8 cellular contexts compared by ENCODE assay signal in genomic region chr1:212665241-212666115, GRCh38.
DNase-seq lines count a peak whose midpoint lies in the region; ATAC-seq and TF ChIP-seq lines count a peak whose summit lies in the region.

No MANE protein-coding gene starts in this region.

- H3K9me3 ChIP-seq in BLaER1 treated with 17β-estradiol and CSF1 and Interleukin-3, amounts not matched to agents 10 nM and 100 nM (replicated peaks in 1 of 11), result no peaks in the 10 kb centered on the region
- no peaks in the 10 kb centered on the region for H3K9me3 ChIP-seq in mucosa of rectum (ENCODE audit: control insufficient read depth in 2 of 2, low read length in 2 of 2)

- peak; percentile 68 for DNase-seq in NOMO-1 treated with DMSO at 0.1 percent for 48 hours (lab: John Stamatoyannopoulos, UW; ENCODE audit: unreplicated experiment)
- DNase-seq in activated CD8-positive, alpha-beta memory T cell treated with anti-CD3 and anti-CD28 coated beads, Interleukin-2, amount 50 U/mL, for 4 hours, result peak; percentile 83
- DNase-seq in epithelial cell of esophagus (ENCODE audit: low read depth), result peak; percentile 81
- peak; percentile 47 to 58 for DNase-seq in stimulated activated CD8-positive, alpha-beta memory T cell treated with anti-CD3 and anti-CD28 coated beads, Interleukin-4, amount 100 ng/mL, for 1 hour (ENCODE audit: low read depth in 2 of 2, low spot score in 1 of 2)

- no peaks in the 10 kb centered on the region for H4K20me1 ChIP-seq in BLaER1 treated with 17β-estradiol and CSF1 and Interleukin-3, amounts not matched to agents 10 nM and 100 nM

- peak overlapping the region; percentile 57 to 88 (median 78) for H3K4me2 ChIP-seq in BLaER1 treated with 17β-estradiol and CSF1 and Interleukin-3, amounts not matched to agents 10 nM and 100 nM

- peak; percentile 84 for TF ChIP-seq CTCF in epithelial cell of esophagus (IDR thresholded peaks at IDR 0.05; ENCODE audit: insufficient read depth, low read depth, low read length, missing control alignments)

- no peaks in the 10 kb centered on the region for H3K27me3 ChIP-seq in BLaER1 treated with 17β-estradiol and CSF1 and Interleukin-3, amounts not matched to agents 10 nM and 100 nM
- peaks cover 2 to 4% of the 10 kb centered on the region in 2 donors for H3K27me3 ChIP-seq in mucosa of rectum (ENCODE audit: control insufficient read depth in 2 of 2, insufficient read depth in 2 of 2, low read length in 2 of 2)

- H3K27ac ChIP-seq in BLaER1 treated with 17β-estradiol and CSF1 and Interleukin-3, amounts not matched to agents 10 nM and 100 nM, result peak overlapping the region; percentile 43 to 84 (median 71); a peak in 20 of 22 replicates
- peak overlapping the region; percentile 16 to 63 for H3K27ac ChIP-seq in mucosa of rectum (ENCODE audit: low read depth in 2 of 2, low read length in 2 of 2)

- H3K4me3 ChIP-seq in BLaER1 treated with 17β-estradiol and CSF1 and Interleukin-3, amounts not matched to agents 10 nM and 100 nM, result peak overlapping the region; percentile 31 to 70 (median 54); a peak in 19 of 20 replicates
- peak overlapping the region; percentile 52 for H3K4me3 ChIP-seq in epithelial cell of esophagus (ENCODE audit: low read length)
- H3K4me3 ChIP-seq in mucosa of rectum (ENCODE audit: low read length in 2 of 2), result peak overlapping the region; percentile 64 to 75

- H3K36me3 ChIP-seq in BLaER1 treated with 17β-estradiol and CSF1 and Interleukin-3, amounts not matched to agents 10 nM and 100 nM, result no peaks in the 10 kb centered on the region
- no peaks in the 10 kb centered on the region for H3K36me3 ChIP-seq in mucosa of rectum (ENCODE audit: control insufficient read depth in 2 of 2, insufficient read depth in 2 of 2, low read length in 2 of 2)

- H3K4me1 ChIP-seq in BLaER1 treated with 17β-estradiol and CSF1 and Interleukin-3, amounts not matched to agents 10 nM and 100 nM, result peaks cover 36 to 61% (median 57%) of the 10 kb centered on the region in 10 experiments
- H3K4me1 ChIP-seq in mucosa of rectum (ENCODE audit: control insufficient read depth in 2 of 2, insufficient read depth in 2 of 2, low read length in 2 of 2), result peaks cover 0 to 12% of the 10 kb centered on the region in 2 donors

- H3K9ac ChIP-seq in BLaER1 treated with 17β-estradiol and CSF1 and Interleukin-3, amounts not matched to agents 10 nM and 100 nM, result peak overlapping the region; percentile 64 to 86 (median 76)
- peak overlapping the region; percentile 17 to 67 for H3K9ac ChIP-seq in mucosa of rectum (ENCODE audit: low read depth in 1 of 2, low read length in 2 of 2)

- ATAC-seq in GM19351 (IDR thresholded peaks at IDR 0.05; ENCODE audit: unreplicated experiment) (peak; percentile 88), HG03521 (IDR thresholded peaks at IDR 0.05; ENCODE audit: unreplicated experiment) (peak; percentile 88)

Comparison
In these comparisons a context has a peak if more than half of its experiments do, and no peak if none do; other contexts are left out.
1. Peak in every context shown above with its lines: DNase-seq, ATAC-seq, H3K4me3 ChIP-seq and H3K27ac ChIP-seq.